16 cellular contexts compared by ENCODE assay signal in genomic region chr22:24957043-24957442, GRCh38. TPM values are rescaled to one million over a fixed set of nuclear protein-coding genes. Genes with fewer than 3 reads are reported as not detected.
DNase-seq lines count a peak whose midpoint lies in the region; TF ChIP-seq lines count a peak whose summit lies in the region.
"Had no signal": no experiment of that assay in that cellular context is flagged by ENCODE, and none has a peak within 500 bp of the region (broad histone marks: within the 10 kb centered on the region; RNA-seq: fewer than 3 reads in every experiment).

No MANE protein-coding gene starts in this region.

- 81 to 100% methylated on average over 1 to 2 of the region's 2 CpGs for WGBS in endodermal cell (ENCODE audit: insufficient coverage in 1 of 2, insufficient read length in 1 of 2), 2 experiments

- H3K4me3 Mint-ChIP-seq in MCF 10A (ENCODE audit: unreplicated experiment) (no peak overlapping the region), endodermal cell (no peak overlapping the region), neural progenitor cell (no peak overlapping the region)
- H3K4me3 Mint-ChIP-seq: CD14-positive monocyte had no signal

- H3K27ac ChIP-seq in breast epithelium, result no peak overlapping the region
- H3K27ac ChIP-seq in endodermal cell (ENCODE audit: low read depth, low read length), result no peak overlapping the region
- no peak overlapping the region for H3K27ac ChIP-seq in neural progenitor cell
- H3K27ac ChIP-seq in dorsolateral prefrontal cortex, result no peak overlapping the region
- H3K27ac ChIP-seq: 22Rv1 had no signal

- H3K36me3 Mint-ChIP-seq in MCF 10A (ENCODE audit: insufficient read depth, unreplicated experiment), result peaks cover 15% of the 10 kb centered on the region
- peaks cover 31% of the 10 kb centered on the region for H3K36me3 Mint-ChIP-seq in endodermal cell (ENCODE audit: low read depth)
- no peaks in the 10 kb centered on the region for H3K36me3 Mint-ChIP-seq in neural progenitor cell

- H3K9ac ChIP-seq in endodermal cell (ENCODE audit: extremely low read depth, low read length, poor library complexity, severe bottlenecking), result no peak overlapping the region
- no peak overlapping the region for H3K9ac ChIP-seq in neural progenitor cell

- no peak overlapping the region for H3K4me3 ChIP-seq in breast epithelium
- H3K4me3 ChIP-seq in endodermal cell (ENCODE audit: low read length), result no peak overlapping the region
- no peak overlapping the region for H3K4me3 ChIP-seq in neural progenitor cell
- no peak overlapping the region for H3K4me3 ChIP-seq in dorsolateral prefrontal cortex

- H3K4me1 Mint-ChIP-seq in MCF 10A (ENCODE audit: insufficient read depth, unreplicated experiment) (peaks cover 35% of the 10 kb centered on the region), endodermal cell (peaks cover 19% of the 10 kb centered on the region), neural progenitor cell (peaks cover 29% of the 10 kb centered on the region)

- H4K20me1 ChIP-seq in neural progenitor cell (ENCODE audit: low read depth), result peaks cover 53% of the 10 kb centered on the region

- H3K4me2 ChIP-seq in neural progenitor cell, result no peak overlapping the region

- intact Hi-C loops in MCF 10A (cut with micrococcal nuclease) (no loop called here), breast epithelium (cut with DNase I; ENCODE audit: low total_unique reads) (no loop called here), dorsolateral prefrontal cortex (cut with DNase I) (no loop called here)

- DNase-seq in MCF 10A (ENCODE audit: unreplicated experiment), result no peak
- no peak for DNase-seq in breast epithelium (ENCODE audit: low spot score in 2 of 2)
- DNase-seq in endodermal cell, result peak; percentile 32
- DNase-seq in neural progenitor cell (ENCODE audit: low spot score), result no peak
- no peak for DNase-seq in cerebellum (ENCODE audit: low spot score)
- no peak for DNase-seq in NCI-H510A (lab: John Stamatoyannopoulos, UW)
- DNase-seq in NK-92 treated with Interleukin-12 subunit alpha and Interleukin-12 subunit beta, amount 100 ng/mL, for 24 hours (lab: John Stamatoyannopoulos, UW), result no peak
- no peak for DNase-seq in dorsolateral prefrontal cortex
- DNase-seq: Caco-2; CD8-positive, alpha-beta memory T cell; DND-41; GDM1 had no signal

- H3K79me2 ChIP-seq in neural progenitor cell (ENCODE audit: low read depth), result peaks cover 91% of the 10 kb centered on the region

- H3K9me3 ChIP-seq in breast epithelium (no peaks in the 10 kb centered on the region), endodermal cell (ENCODE audit: control insufficient read depth, low read length) (peaks cover 6% of the 10 kb centered on the region), neural progenitor cell (ENCODE audit: low read depth) (no peaks in the 10 kb centered on the region)
- H3K9me3 ChIP-seq: Caco-2 had no signal

- POLR2A ChIA-PET in MCF 10A (lab: Yijun Ruan, JAX), result interaction anchor here (1.0 kb wide), 1 partner anchor 9 kb away, joined by 3 read pairs; no protein-coding TSS in a partner anchor

- CTCF ChIA-PET in MCF 10A (lab: Yijun Ruan, JAX), result no interaction called here

- H3K27me3 ChIP-seq in breast epithelium (no peaks in the 10 kb centered on the region), endodermal cell (ENCODE audit: control insufficient read depth, insufficient read depth, low read length, poor library complexity, severe bottlenecking) (no peaks in the 10 kb centered on the region), neural progenitor cell (no peaks in the 10 kb centered on the region), dorsolateral prefrontal cortex (no peaks in the 10 kb centered on the region)

- no peaks in the 10 kb centered on the region for H3K9me3 Mint-ChIP-seq in MCF 10A (ENCODE audit: unreplicated experiment)
- no peaks in the 10 kb centered on the region for H3K9me3 Mint-ChIP-seq in endodermal cell
- H3K9me3 Mint-ChIP-seq in neural progenitor cell, result no peaks in the 10 kb centered on the region
- H3K9me3 Mint-ChIP-seq: CD8-positive, alpha-beta memory T cell had no signal

- H3K4me1 ChIP-seq in breast epithelium, result peaks cover 0 to 3% of the 10 kb centered on the region in 2 donors
- H3K4me1 ChIP-seq in endodermal cell (ENCODE audit: control insufficient read depth, insufficient read depth, low read length), result no peaks in the 10 kb centered on the region
- peaks cover 18% of the 10 kb centered on the region for H3K4me1 ChIP-seq in neural progenitor cell

- no TSS peak for BruUV-seq in MCF 10A (replicated peaks; lab: Mats Ljungman, UMichigan)

- H2AFZ ChIP-seq in neural progenitor cell (replicated peaks), result no peak overlapping the region

- no peak for TF ChIP-seq POLR2A in breast epithelium (IDR thresholded peaks at IDR 0.05)

- H3K27me3 Mint-ChIP-seq in MCF 10A (ENCODE audit: insufficient read depth, unreplicated experiment), result no peaks in the 10 kb centered on the region
- no peaks in the 10 kb centered on the region for H3K27me3 Mint-ChIP-seq in endodermal cell (ENCODE audit: insufficient read depth)
- H3K27me3 Mint-ChIP-seq in neural progenitor cell (ENCODE audit: insufficient read depth, low read depth), result peaks cover 4% of the 10 kb centered on the region

- no peaks in the 10 kb centered on the region for H3K36me3 ChIP-seq in breast epithelium
- peaks cover 12% of the 10 kb centered on the region for H3K36me3 ChIP-seq in endodermal cell (ENCODE audit: control insufficient read depth, insufficient read depth, low read length)
- no peaks in the 10 kb centered on the region for H3K36me3 ChIP-seq in neural progenitor cell

- H3F3A ChIP-seq in neural progenitor cell (ENCODE audit: low read depth), result peaks cover 27% of the 10 kb centered on the region

- TF ChIP-seq CTCF in MCF 10A (IDR thresholded peaks at IDR 0.05; ENCODE audit: unreplicated experiment) (no peak), breast epithelium (IDR thresholded peaks at IDR 0.05) (no peak), endodermal cell (conservative IDR thresholded peaks at IDR 0.05) (no peak), neural progenitor cell (IDR thresholded peaks at IDR 0.05) (no peak), dorsolateral prefrontal cortex (IDR thresholded peaks at IDR 0.05 in 54 of 56, conservative IDR thresholded peaks at IDR 0.05 in 2 of 56; ENCODE audit: low read depth in 1 of 56, partially characterized antibody in 56 of 56) (no peak)

- peak overlapping the region; percentile 40 for H3K27ac Mint-ChIP-seq in MCF 10A (ENCODE audit: low read depth, unreplicated experiment)
- H3K27ac Mint-ChIP-seq in endodermal cell, result no peak overlapping the region
- H3K27ac Mint-ChIP-seq in neural progenitor cell, result peak overlapping the region; percentile 24
- H3K27ac Mint-ChIP-seq: CD8-positive, alpha-beta memory T cell had no signal

RNA-seq across cellular contexts. Expression of gene KIAA1671, which starts 4.5 kb away (rescaled TPM):
- total RNA-seq in MCF 10A (2022) (61.0 and 68.1 TPM in 2 replicates), breast epithelium (10 to 100 TPM in 2 of 3 donors, 1 to 10 TPM in 1; 9.8 to 62.8 (median 36.4) TPM), endodermal cell (10 to 100 TPM; 38.8 to 43.7 TPM), neural progenitor cell (ENCODE audit: low replicate concordance) (17.3 and 24.2 TPM in 2 replicates), cerebellum (9.5 TPM), dorsolateral prefrontal cortex (10 to 100 TPM; 27.6 to 81.6 (median 55.1) TPM)
- 8.8 TPM for polyA plus RNA-seq in endodermal cell (2013, experiment 1 of 2)
- 9.4 TPM for polyA plus RNA-seq in endodermal cell (2013, experiment 2 of 2)
- polyA plus RNA-seq: CD14-positive monocyte had no signal

RNA-seq across cellular contexts. Expression of gene LHFPL7, which starts 10.5 kb away (rescaled TPM):
- not detected in 2 replicates for total RNA-seq in MCF 10A (2022)
- not detected for total RNA-seq in breast epithelium
- not detected for total RNA-seq in endodermal cell
- not detected for polyA plus RNA-seq in endodermal cell (2013, experiment 1 of 2)
- polyA plus RNA-seq in endodermal cell (2013, experiment 2 of 2), result not detected
- not detected in 2 replicates for total RNA-seq in neural progenitor cell (ENCODE audit: low replicate concordance)
- not detected for total RNA-seq in cerebellum
- not detected for total RNA-seq in dorsolateral prefrontal cortex
- total RNA-seq: A673; Caco-2; CD8-positive, alpha-beta memory T cell had no signal
- polyA plus RNA-seq: BJ; CD14-positive monocyte; CD8-positive, alpha-beta memory T cell had no signal
